Comparison of ENCODE assay signal across 1 cellular context in the genomic region with DNA sequence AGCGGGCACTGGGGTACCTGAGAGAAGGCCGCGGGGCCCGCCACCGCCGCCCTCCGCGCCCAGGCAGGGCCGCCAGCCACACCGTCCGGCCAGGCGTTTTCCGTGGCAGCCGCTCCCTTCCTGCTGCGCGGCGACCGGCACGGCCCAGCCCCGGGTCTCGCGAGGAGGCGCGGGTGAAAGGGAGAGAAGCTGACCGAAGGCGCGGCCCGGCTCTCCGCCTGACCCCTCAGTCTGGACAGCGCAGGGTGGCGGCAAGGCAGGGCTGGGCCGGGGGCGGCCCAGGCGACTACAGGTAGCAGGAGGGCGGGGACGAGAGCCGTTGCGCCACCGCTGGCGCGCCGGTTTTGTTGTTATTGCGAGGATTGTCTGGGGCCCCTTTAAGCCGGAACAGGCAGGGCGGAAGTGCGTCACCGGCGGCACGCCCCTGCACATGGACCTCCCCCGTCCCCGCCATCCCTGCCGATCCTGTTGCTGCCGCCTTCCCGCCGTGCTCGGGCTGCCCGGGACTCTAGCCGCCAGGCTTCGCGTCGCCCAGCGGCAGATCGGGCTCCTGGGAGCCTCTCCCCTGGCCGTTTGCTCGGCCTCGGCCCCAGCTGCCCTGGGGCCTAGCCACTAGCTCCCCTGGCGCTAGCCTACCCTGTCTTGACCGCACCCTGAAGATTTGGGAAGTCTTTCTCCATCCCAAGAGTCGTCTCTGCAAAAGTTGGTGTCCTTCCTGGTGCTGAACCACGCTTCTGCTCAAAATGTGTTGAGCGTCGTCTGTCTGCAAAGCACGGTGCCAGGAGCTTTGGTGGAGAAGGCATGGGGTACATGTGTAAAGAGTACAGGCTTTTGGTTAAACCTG.
A peak's percentile ranks its signal among the peaks of the same experiment; 100 is the strongest.
TF ChIP-seq lines count a peak whose summit lies in the region.

A gene with protein sequence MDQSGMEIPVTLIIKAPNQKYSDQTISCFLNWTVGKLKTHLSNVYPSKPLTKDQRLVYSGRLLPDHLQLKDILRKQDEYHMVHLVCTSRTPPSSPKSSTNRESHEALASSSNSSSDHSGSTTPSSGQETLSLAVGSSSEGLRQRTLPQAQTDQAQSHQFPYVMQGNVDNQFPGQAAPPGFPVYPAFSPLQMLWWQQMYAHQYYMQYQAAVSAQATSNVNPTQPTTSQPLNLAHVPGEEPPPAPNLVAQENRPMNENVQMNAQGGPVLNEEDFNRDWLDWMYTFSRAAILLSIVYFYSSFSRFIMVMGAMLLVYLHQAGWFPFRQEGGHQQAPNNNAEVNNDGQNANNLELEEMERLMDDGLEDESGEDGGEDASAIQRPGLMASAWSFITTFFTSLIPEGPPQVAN (minus strand): TSS at position 352 of the 844 bp plus-strand sequence. CDS start 805 bp downstream, outside the sequence.

TF ChIP-seq in HepG2, 621 proteins besides CTCF, POLR2A, EP300 and RAD21 (continued from another document and continues in another):
- TF ChIP-seq, protein P1, sequence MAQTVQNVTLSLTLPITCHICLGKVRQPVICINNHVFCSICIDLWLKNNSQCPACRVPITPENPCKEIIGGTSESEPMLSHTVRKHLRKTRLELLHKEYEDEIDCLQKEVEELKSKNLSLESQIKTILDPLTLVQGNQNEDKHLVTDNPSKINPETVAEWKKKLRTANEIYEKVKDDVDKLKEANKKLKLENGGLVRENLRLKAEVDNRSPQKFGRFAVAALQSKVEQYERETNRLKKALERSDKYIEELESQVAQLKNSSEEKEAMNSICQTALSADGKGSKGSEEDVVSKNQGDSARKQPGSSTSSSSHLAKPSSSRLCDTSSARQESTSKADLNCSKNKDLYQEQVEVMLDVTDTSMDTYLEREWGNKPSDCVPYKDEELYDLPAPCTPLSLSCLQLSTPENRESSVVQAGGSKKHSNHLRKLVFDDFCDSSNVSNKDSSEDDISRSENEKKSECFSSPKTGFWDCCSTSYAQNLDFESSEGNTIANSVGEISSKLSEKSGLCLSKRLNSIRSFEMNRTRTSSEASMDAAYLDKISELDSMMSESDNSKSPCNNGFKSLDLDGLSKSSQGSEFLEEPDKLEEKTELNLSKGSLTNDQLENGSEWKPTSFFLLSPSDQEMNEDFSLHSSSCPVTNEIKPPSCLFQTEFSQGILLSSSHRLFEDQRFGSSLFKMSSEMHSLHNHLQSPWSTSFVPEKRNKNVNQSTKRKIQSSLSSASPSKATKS (CRISPR knock-in tag; IDR thresholded peaks at IDR 0.05): 0 out of 2 replicates have a peak, but pooled peaks have one; percentile 49
- TF ChIP-seq HDAC1 (CRISPR knock-in tag; IDR thresholded peaks at IDR 0.05): peak; percentile 80
- TF ChIP-seq, protein P2, sequence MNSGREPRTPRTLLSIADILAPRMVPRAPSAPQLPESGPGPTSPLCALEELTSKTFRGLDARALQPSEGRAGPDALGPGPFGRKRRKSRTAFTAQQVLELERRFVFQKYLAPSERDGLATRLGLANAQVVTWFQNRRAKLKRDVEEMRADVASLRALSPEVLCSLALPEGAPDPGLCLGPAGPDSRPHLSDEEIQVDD (CRISPR knock-in tag; IDR thresholded peaks at IDR 0.05; ENCODE audit: borderline replicate concordance): 0 out of 2 replicates have a peak, but pooled peaks have one; percentile 65
- 0 out of 2 replicates have a peak, but pooled peaks have one; percentile 62 for TF ChIP-seq ZNF383 (CRISPR knock-in tag; IDR thresholded peaks at IDR 0.05; ENCODE audit: borderline replicate concordance)
- TF ChIP-seq PITX1 (CRISPR knock-in tag; IDR thresholded peaks at IDR 0.05): 0 out of 2 replicates have a peak, but pooled peaks have one; percentile 45
- TF ChIP-seq, protein P3, sequence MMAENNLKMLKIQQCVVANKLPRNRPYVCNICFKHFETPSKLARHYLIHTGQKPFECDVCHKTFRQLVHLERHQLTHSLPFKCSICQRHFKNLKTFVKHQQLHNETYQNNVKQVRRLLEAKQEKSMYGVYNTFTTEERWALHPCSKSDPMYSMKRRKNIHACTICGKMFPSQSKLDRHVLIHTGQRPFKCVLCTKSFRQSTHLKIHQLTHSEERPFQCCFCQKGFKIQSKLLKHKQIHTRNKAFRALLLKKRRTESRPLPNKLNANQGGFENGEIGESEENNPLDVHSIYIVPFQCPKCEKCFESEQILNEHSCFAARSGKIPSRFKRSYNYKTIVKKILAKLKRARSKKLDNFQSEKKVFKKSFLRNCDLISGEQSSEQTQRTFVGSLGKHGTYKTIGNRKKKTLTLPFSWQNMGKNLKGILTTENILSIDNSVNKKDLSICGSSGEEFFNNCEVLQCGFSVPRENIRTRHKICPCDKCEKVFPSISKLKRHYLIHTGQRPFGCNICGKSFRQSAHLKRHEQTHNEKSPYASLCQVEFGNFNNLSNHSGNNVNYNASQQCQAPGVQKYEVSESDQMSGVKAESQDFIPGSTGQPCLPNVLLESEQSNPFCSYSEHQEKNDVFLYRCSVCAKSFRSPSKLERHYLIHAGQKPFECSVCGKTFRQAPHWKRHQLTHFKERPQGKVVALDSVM (CRISPR knock-in tag; IDR thresholded peaks at IDR 0.05): peak; percentile 71; the same call in 1 of the 2 replicates
- TF ChIP-seq, protein P4, sequence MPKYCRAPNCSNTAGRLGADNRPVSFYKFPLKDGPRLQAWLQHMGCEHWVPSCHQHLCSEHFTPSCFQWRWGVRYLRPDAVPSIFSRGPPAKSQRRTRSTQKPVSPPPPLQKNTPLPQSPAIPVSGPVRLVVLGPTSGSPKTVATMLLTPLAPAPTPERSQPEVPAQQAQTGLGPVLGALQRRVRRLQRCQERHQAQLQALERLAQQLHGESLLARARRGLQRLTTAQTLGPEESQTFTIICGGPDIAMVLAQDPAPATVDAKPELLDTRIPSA (CRISPR knock-in tag; IDR thresholded peaks at IDR 0.05; ENCODE audit: borderline replicate concordance): no peak; the same call in 1 of the 2 replicates
- TF ChIP-seq HMGA1 (CRISPR knock-in tag; conservative IDR thresholded peaks at IDR 0.05): no peak
- TF ChIP-seq ATF7 (IDR thresholded peaks at IDR 0.05): no peak
- TF ChIP-seq ATF7 (CRISPR knock-in tag; IDR thresholded peaks at IDR 0.05): 0 out of 2 replicates have a peak, but pooled peaks have one; percentile 0
- peak; percentile 79; the same call in 1 of the 2 replicates for TF ChIP-seq NR2C2 (CRISPR knock-in tag; IDR thresholded peaks at IDR 0.05; ENCODE audit: borderline replicate concordance)
- TF ChIP-seq, protein P5, sequence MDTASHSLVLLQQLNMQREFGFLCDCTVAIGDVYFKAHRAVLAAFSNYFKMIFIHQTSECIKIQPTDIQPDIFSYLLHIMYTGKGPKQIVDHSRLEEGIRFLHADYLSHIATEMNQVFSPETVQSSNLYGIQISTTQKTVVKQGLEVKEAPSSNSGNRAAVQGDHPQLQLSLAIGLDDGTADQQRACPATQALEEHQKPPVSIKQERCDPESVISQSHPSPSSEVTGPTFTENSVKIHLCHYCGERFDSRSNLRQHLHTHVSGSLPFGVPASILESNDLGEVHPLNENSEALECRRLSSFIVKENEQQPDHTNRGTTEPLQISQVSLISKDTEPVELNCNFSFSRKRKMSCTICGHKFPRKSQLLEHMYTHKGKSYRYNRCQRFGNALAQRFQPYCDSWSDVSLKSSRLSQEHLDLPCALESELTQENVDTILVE (CRISPR knock-in tag; IDR thresholded peaks at IDR 0.05): peak; percentile 86; the same call in 1 of the 2 replicates
- peak; percentile 77; the same call in 1 of the 2 replicates for TF ChIP-seq DNMT1 (CRISPR knock-in tag; IDR thresholded peaks at IDR 0.05)
- peak; percentile 94 for TF ChIP-seq KAT8 (CRISPR knock-in tag; IDR thresholded peaks at IDR 0.05)
- no peak; the same call in 1 of the 2 replicates for TF ChIP-seq JDP2 (CRISPR knock-in tag; IDR thresholded peaks at IDR 0.05; ENCODE audit: borderline replicate concordance)
- no peak for TF ChIP-seq GTF2F1 (IDR thresholded peaks at IDR 0.05; ENCODE audit: low read length)
- TF ChIP-seq ZBTB20 (CRISPR knock-in tag; IDR thresholded peaks at IDR 0.05; ENCODE audit: borderline replicate concordance, low read depth): peak; percentile 53; the same call in 1 of the 2 replicates
- 0 out of 2 replicates have a peak, but pooled peaks have one; percentile 31 for TF ChIP-seq SMAD9 (CRISPR knock-in tag; IDR thresholded peaks at IDR 0.05)
- TF ChIP-seq, protein P6, sequence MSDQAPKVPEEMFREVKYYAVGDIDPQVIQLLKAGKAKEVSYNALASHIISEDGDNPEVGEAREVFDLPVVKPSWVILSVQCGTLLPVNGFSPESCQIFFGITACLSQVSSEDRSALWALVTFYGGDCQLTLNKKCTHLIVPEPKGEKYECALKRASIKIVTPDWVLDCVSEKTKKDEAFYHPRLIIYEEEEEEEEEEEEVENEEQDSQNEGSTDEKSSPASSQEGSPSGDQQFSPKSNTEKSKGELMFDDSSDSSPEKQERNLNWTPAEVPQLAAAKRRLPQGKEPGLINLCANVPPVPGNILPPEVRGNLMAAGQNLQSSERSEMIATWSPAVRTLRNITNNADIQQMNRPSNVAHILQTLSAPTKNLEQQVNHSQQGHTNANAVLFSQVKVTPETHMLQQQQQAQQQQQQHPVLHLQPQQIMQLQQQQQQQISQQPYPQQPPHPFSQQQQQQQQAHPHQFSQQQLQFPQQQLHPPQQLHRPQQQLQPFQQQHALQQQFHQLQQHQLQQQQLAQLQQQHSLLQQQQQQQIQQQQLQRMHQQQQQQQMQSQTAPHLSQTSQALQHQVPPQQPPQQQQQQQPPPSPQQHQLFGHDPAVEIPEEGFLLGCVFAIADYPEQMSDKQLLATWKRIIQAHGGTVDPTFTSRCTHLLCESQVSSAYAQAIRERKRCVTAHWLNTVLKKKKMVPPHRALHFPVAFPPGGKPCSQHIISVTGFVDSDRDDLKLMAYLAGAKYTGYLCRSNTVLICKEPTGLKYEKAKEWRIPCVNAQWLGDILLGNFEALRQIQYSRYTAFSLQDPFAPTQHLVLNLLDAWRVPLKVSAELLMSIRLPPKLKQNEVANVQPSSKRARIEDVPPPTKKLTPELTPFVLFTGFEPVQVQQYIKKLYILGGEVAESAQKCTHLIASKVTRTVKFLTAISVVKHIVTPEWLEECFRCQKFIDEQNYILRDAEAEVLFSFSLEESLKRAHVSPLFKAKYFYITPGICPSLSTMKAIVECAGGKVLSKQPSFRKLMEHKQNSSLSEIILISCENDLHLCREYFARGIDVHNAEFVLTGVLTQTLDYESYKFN (CRISPR knock-in tag; conservative IDR thresholded peaks at IDR 0.05): peak; percentile 62; the same call in 1 of the 2 replicates
- TF ChIP-seq MAZ (IDR thresholded peaks at IDR 0.05; ENCODE audit: borderline replicate concordance, low read depth, low read length): peak; percentile 42; the same call in 1 of the 2 replicates
- no peak; the same call in 1 of the 2 replicates for TF ChIP-seq MAZ (CRISPR knock-in tag; IDR thresholded peaks at IDR 0.05; ENCODE audit: low read depth)
- TF ChIP-seq, protein P7, sequence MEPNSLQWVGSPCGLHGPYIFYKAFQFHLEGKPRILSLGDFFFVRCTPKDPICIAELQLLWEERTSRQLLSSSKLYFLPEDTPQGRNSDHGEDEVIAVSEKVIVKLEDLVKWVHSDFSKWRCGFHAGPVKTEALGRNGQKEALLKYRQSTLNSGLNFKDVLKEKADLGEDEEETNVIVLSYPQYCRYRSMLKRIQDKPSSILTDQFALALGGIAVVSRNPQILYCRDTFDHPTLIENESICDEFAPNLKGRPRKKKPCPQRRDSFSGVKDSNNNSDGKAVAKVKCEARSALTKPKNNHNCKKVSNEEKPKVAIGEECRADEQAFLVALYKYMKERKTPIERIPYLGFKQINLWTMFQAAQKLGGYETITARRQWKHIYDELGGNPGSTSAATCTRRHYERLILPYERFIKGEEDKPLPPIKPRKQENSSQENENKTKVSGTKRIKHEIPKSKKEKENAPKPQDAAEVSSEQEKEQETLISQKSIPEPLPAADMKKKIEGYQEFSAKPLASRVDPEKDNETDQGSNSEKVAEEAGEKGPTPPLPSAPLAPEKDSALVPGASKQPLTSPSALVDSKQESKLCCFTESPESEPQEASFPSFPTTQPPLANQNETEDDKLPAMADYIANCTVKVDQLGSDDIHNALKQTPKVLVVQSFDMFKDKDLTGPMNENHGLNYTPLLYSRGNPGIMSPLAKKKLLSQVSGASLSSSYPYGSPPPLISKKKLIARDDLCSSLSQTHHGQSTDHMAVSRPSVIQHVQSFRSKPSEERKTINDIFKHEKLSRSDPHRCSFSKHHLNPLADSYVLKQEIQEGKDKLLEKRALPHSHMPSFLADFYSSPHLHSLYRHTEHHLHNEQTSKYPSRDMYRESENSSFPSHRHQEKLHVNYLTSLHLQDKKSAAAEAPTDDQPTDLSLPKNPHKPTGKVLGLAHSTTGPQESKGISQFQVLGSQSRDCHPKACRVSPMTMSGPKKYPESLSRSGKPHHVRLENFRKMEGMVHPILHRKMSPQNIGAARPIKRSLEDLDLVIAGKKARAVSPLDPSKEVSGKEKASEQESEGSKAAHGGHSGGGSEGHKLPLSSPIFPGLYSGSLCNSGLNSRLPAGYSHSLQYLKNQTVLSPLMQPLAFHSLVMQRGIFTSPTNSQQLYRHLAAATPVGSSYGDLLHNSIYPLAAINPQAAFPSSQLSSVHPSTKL (CRISPR knock-in tag; IDR thresholded peaks at IDR 0.05): peak; percentile 69
- TF ChIP-seq, protein P8, sequence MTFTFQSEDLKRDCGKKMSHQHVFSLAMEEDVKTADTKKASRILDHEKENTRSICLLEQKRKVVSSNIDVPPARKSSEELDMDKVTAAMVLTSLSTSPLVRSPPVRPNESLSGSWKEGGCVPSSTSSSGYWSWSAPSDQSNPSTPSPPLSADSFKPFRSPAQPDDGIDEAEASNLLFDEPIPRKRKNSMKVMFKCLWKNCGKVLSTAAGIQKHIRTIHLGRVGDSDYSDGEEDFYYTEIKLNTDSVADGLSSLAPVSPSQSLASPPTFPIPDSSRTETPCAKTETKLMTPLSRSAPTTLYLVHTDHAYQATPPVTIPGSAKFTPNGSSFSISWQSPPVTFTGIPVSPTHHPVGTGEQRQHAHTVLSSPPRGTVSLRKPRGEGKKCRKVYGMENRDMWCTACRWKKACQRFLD (CRISPR knock-in tag; IDR thresholded peaks at IDR 0.05; ENCODE audit: borderline replicate concordance): 0 out of 2 replicates have a peak, but pooled peaks have one; percentile 44
- no peak for TF ChIP-seq ZNF354B (CRISPR knock-in tag; IDR thresholded peaks at IDR 0.05)
- TF ChIP-seq SRSF1 (optimal IDR thresholded peaks at IDR 0.05; ENCODE audit: low read depth, low read length): no peak
- peak; percentile 25; the same call in 1 of the 2 replicates for TF ChIP-seq KLF6 (CRISPR knock-in tag; IDR thresholded peaks at IDR 0.05)
- TF ChIP-seq, protein P9, sequence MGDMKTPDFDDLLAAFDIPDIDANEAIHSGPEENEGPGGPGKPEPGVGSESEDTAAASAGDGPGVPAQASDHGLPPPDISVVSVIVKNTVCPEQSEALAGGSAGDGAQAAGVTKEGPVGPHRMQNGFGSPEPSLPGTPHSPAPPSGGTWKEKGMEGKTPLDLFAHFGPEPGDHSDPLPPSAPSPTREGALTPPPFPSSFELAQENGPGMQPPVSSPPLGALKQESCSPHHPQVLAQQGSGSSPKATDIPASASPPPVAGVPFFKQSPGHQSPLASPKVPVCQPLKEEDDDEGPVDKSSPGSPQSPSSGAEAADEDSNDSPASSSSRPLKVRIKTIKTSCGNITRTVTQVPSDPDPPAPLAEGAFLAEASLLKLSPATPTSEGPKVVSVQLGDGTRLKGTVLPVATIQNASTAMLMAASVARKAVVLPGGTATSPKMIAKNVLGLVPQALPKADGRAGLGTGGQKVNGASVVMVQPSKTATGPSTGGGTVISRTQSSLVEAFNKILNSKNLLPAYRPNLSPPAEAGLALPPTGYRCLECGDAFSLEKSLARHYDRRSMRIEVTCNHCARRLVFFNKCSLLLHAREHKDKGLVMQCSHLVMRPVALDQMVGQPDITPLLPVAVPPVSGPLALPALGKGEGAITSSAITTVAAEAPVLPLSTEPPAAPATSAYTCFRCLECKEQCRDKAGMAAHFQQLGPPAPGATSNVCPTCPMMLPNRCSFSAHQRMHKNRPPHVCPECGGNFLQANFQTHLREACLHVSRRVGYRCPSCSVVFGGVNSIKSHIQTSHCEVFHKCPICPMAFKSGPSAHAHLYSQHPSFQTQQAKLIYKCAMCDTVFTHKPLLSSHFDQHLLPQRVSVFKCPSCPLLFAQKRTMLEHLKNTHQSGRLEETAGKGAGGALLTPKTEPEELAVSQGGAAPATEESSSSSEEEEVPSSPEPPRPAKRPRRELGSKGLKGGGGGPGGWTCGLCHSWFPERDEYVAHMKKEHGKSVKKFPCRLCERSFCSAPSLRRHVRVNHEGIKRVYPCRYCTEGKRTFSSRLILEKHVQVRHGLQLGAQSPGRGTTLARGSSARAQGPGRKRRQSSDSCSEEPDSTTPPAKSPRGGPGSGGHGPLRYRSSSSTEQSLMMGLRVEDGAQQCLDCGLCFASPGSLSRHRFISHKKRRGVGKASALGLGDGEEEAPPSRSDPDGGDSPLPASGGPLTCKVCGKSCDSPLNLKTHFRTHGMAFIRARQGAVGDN (CRISPR knock-in tag; IDR thresholded peaks at IDR 0.05): peak; percentile 97
